Comparison of ENCODE assay signal across 14 cellular contexts in the genomic region with DNA sequence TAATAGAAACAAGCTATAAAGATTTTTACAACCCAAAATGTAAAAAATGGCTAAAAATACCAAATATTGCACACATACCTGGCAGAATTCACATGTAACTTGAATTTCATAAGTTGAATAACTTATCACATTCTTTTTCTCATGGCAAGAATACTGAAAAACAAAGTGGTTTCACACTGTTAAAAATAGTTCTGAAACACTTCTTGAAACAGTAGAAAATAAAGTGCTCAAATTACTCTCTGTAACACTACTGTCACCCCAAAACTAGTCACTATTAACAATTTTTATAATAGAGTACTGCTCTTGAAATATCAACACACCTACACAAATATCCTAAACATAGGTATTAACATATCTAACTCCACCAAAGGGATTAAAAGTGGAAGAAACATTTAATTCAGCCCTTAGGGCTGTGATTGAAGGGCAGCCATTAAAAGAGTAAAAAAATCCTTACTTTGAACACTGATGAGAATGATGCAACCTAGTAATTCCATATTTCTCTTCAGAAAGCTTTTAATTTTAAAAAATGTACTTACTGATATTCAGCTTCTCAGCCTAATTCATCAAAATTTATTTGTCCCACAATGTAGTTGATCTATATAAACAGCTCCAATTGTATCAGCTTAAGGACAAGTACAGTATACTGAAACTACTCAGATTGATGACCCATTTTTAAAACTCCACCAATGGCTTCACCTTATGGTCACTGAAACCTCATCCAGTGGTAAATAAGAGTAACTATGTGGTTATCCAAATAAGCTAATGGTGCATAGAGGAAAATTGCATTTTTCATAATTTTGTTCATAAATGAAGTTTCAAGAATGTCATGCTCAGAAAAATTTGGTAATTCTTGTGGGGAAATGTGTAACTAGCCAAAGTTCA. TPM values are rescaled to one million over a fixed set of nuclear protein-coding genes. Genes with fewer than 3 reads are reported as not detected.
DNase-seq lines count a peak whose midpoint lies in the region; ATAC-seq, FAIRE-seq and TF ChIP-seq lines count a peak whose summit lies in the region.
"Had no signal": no experiment of that assay in that cellular context is flagged by ENCODE, and none has a peak within 500 bp of the region (broad histone marks: within the 10 kb centered on the region; RNA-seq: fewer than 3 reads in every experiment).

No MANE protein-coding gene starts in this region.

- H2AFZ ChIP-seq in GM23248 = no peak overlapping the region

- H3K27me3 ChIP-seq in GM23248 (replicated peaks; ENCODE audit: insufficient read depth) = no peaks in the 10 kb centered on the region

- no peaks in the 10 kb centered on the region for H3K9me2 ChIP-seq in GM23248 (ENCODE audit: insufficient read depth)

- H3K4me3 Mint-ChIP-seq in T-cell = no peak overlapping the region

- ATAC-seq in GM19328 (IDR thresholded peaks at IDR 0.05; ENCODE audit: unreplicated experiment) (peak; percentile 47), HG02642 (IDR thresholded peaks at IDR 0.05; ENCODE audit: poor library complexity, unreplicated experiment) (peak; percentile 66), HG03571 (IDR thresholded peaks at IDR 0.05; ENCODE audit: unreplicated experiment) (peak; percentile 66), left lobe of liver (no peak), T-cell (replicated peaks in 1 of 4) (no peak)
- ATAC-seq: left cardiac atrium, Panc1 had no signal

- H3K27me3 Mint-ChIP-seq in T-cell = no peaks in the 10 kb centered on the region

- H3K4me3 ChIP-seq in GM23248 = no peak overlapping the region

- peaks cover 20 to 39% (median 33%) of the 10 kb centered on the region in 3 donors for H3K4me1 Mint-ChIP-seq in T-cell

- peak; percentile 78 for FAIRE-seq in GM12891 (lab: Jason Lieb, UNC)

- no peak overlapping the region for H3K27ac Mint-ChIP-seq in T-cell

- no peaks in the 10 kb centered on the region for H3K9me3 ChIP-seq in GM23248 (ENCODE audit: low read depth)

- no peak overlapping the region for H3K9ac ChIP-seq in GM23248

- DNase-seq in GM12891 (ENCODE audit: insufficient read length, low spot score) = no peak
- no peak for DNase-seq in left lobe of liver (ENCODE audit: low spot score)
- DNase-seq in AG08396 (ENCODE audit: low spot score) = no peak
- no peak for DNase-seq in GM23248
- no peak for DNase-seq in T-cell
- DNase-seq: left cardiac atrium; NCI-H146; nucleus accumbens; stimulated activated CD4-positive, alpha-beta T cell treated with anti-CD3 and anti-CD28 coated beads, Interleukin-1b, Interleukin-23, amount 100 ng/mL, for 48 hours; substantia nigra had no signal

- CTCF ChIA-PET in T-cell (lab: Charles Lee) = interaction anchor here (0.7 to 1.2 kb wide), 4 partner anchors 14 to 724 kb away, joined by 3 to 4 read pairs (median 3); no protein-coding TSS in a partner anchor

- H3K4me1 ChIP-seq in GM23248 (ENCODE audit: insufficient read depth) = peaks cover 8% of the 10 kb centered on the region; the same call in 1 of the 2 replicates

- H3K9me3 Mint-ChIP-seq in T-cell = no peaks in the 10 kb centered on the region

- POLR2A ChIA-PET in T-cell (lab: Charles Lee) = no interaction called here

- no peaks in the 10 kb centered on the region for H3F3A ChIP-seq in GM23248 (ENCODE audit: insufficient read depth)

- H3K4me2 ChIP-seq in GM23248 (ENCODE audit: unreplicated experiment) = no peak overlapping the region

- H3K36me3 ChIP-seq in GM23248 (ENCODE audit: low read depth) = peaks cover 13% of the 10 kb centered on the region; the same call in 1 of the 2 replicates

- no peak overlapping the region for H3K27ac ChIP-seq in GM23248

- peaks cover 44% of the 10 kb centered on the region for H3K36me3 Mint-ChIP-seq in T-cell

- TF ChIP-seq POLR2A in GM12891 (IDR thresholded peaks at IDR 0.05; ENCODE audit: low read depth, low read length) = no peak

- H4K20me1 ChIP-seq in GM23248 (ENCODE audit: insufficient read depth) = peaks cover 8% of the 10 kb centered on the region; the same call in 1 of the 2 replicates

- in situ Hi-C loops in GM23248 (cut with MboI) = no loop called here

- peaks cover 97% of the 10 kb centered on the region for H3K79me2 ChIP-seq in GM23248 (ENCODE audit: insufficient read depth)

TF ChIP-seq in GM12891, 5 proteins besides CTCF, POLR2A, EP300 and RAD21:
- TF ChIP-seq TAF1 (IDR thresholded peaks at IDR 0.05; ENCODE audit: low read depth, low read length) (no peak), SPI1 (IDR thresholded peaks at IDR 0.05; ENCODE audit: low read depth, low read length) (no peak), POLR2AphosphoS5 (IDR thresholded peaks at IDR 0.05; ENCODE audit: low read depth, low read length) (no peak), POU2F2 (IDR thresholded peaks at IDR 0.05; ENCODE audit: low read depth, low read length) (no peak), PAX5 (IDR thresholded peaks at IDR 0.05; ENCODE audit: insufficient read depth, low read length, severe bottlenecking) (no peak)
TF ChIP-seq in GM12891: peak in this region for 0.

RNA-seq across cellular contexts. Expression of gene ATF2, which starts 31.4 kb away (rescaled TPM):
- polyA plus RNA-seq in GM12891 (2012; ENCODE audit: low read depth, missing spikeins) = 13.4 TPM
- total RNA-seq in left lobe of liver (22.5 TPM), T-cell (10 to 100 TPM; 49.1 to 57.0 (median 52.9) TPM)
- 31.7 and 33.8 TPM in 2 replicates for total RNA-seq in GM23248 (2014; rRNA removed; shearing (Covaris generic))
- 26.8 and 29.5 TPM in 2 replicates for polyA plus RNA-seq in GM23248 (2016; fragmentation: Nextera tagmentation; extraction: Ambion mirVana)

RNA-seq across cellular contexts. Expression of gene ATP5MC3, which starts 44.9 kb away (rescaled TPM):
- polyA plus RNA-seq in GM12891 (2012; ENCODE audit: low read depth, missing spikeins) = 461 TPM
- 192 TPM for total RNA-seq in left lobe of liver
- 136 and 145 TPM in 2 replicates for total RNA-seq in GM23248 (2014; rRNA removed; shearing (Covaris generic))
- 365 and 370 TPM in 2 replicates for polyA plus RNA-seq in GM23248 (2016; fragmentation: Nextera tagmentation; extraction: Ambion mirVana)
- 10 to 100 TPM; 74.4 to 91.3 (median 89.4) TPM for total RNA-seq in T-cell

Comparison
In these comparisons a context has a peak if more than half of its experiments do, and no peak if none do; other contexts are left out.
1. ATAC-seq: peak in GM19328 (single experiment), HG02642 (single experiment) and HG03571 (single experiment); none in left lobe of liver (single experiment) and T-cell (0 of 4).